8 cellular contexts compared by ENCODE assay signal in genomic region chr10:87659571-87660483, GRCh38. TPM values are rescaled to one million over a fixed set of nuclear protein-coding genes. Genes with fewer than 3 reads are reported as not detected.
DNase-seq lines count a peak whose midpoint lies in the region; ATAC-seq and TF ChIP-seq lines count a peak whose summit lies in the region.

Gene PAPSS2 (plus strand): TSS chr10:87659878. CDS start chr10:87659982, 104 bp downstream.

- peak within 1 kb of the TSS; percentile 65 for H3K27ac ChIP-seq in AG04450 (ENCODE audit: low read depth, low read length)
- no peak within 1 kb of the TSS for H3K27ac ChIP-seq in OCI-LY3 (ENCODE audit: low read length)
- peak within 1 kb of the TSS; percentile 52 for H3K27ac ChIP-seq in adipose tissue (ENCODE audit: low read depth, low read length)

- H3K79me2 ChIP-seq in OCI-LY3 (ENCODE audit: low read length) = no peaks in the 10 kb centered on the region

- H3K4me2 ChIP-seq in OCI-LY3 (ENCODE audit: low read length) = peak within 1 kb of the TSS; percentile 78

- CTCF ChIA-PET in AG04450 (lab: Charles Lee) = interaction anchor here (0.6 kb wide), 1 partner anchor 76 kb away, joined by 3 read pairs; no protein-coding TSS in a partner anchor

- no peaks in the 10 kb centered on the region for H3K4me1 ChIP-seq in OCI-LY3 (ENCODE audit: low read length)

- 0 to 1% (median 1%) methylated on average over 61 to 82 of the region's 82 CpGs for WGBS in adipose tissue, 3 donors

- no peak for DNase-seq in AG04450 (ENCODE audit: low read depth, low spot score)
- peak; percentile 77 for DNase-seq in left cardiac atrium
- peak; percentile 93 for DNase-seq in posterior vena cava (ENCODE audit: low spot score)
- no peak for DNase-seq in SHP77 treated with DMSO at 0.1 percent for 48 hours (lab: John Stamatoyannopoulos, UW)
- DNase-seq in OCI-M2 (lab: John Stamatoyannopoulos, UW; ENCODE audit: unreplicated experiment) = no peak

- H3K9ac ChIP-seq in OCI-LY3 (ENCODE audit: low read length) = peak within 1 kb of the TSS; percentile 32

- H3K27me3 ChIP-seq in AG04450 (ENCODE audit: control insufficient read depth, insufficient read depth, low read length) (no peaks in the 10 kb centered on the region), OCI-LY3 (ENCODE audit: low read depth, low read length) (0 out of 2 replicates have a peak, but pooled peaks cover 15% of the 10 kb centered on the region)

- POLR2A ChIA-PET in AG04450 (lab: Yijun Ruan, JAX) = interaction anchor here (0.9 kb wide), 1 partner anchor 90 kb away, joined by 3 read pairs; no protein-coding TSS in a partner anchor

- intact Hi-C loops in left cardiac atrium (cut with DNase I) (loop anchor here in 1 of 2 donors (5.0 kb wide), 1 partner anchor 77 kb away; no protein-coding TSS in a partner anchor), posterior vena cava (cut with DNase I) (no loop called here)

- no peaks in the 10 kb centered on the region for H4K20me1 ChIP-seq in OCI-LY3 (ENCODE audit: insufficient read depth, low read length)

- H3K36me3 ChIP-seq in OCI-LY3 (replicated peaks; ENCODE audit: low read depth, low read length) = no peaks in the 10 kb centered on the region

- ATAC-seq in GM18511 (IDR thresholded peaks at IDR 0.05; ENCODE audit: unreplicated experiment) = peak; percentile 43
- peak; percentile 87 to 88 for ATAC-seq in left cardiac atrium

- H3K9me3 ChIP-seq in AG04450 (ENCODE audit: control insufficient read depth, insufficient read depth, low read length) = no peaks in the 10 kb centered on the region; the same call in 1 of the 2 replicates
- H3K9me3 ChIP-seq in OCI-LY3 (ENCODE audit: insufficient read depth, low read length) = no peaks in the 10 kb centered on the region

- TF ChIP-seq CTCF in AG04450 (IDR thresholded peaks at IDR 0.05; ENCODE audit: low read depth, low read length) (peak; percentile 21; the same call in 1 of the 2 replicates), OCI-LY3 (IDR thresholded peaks at IDR 0.05; ENCODE audit: low read depth, low read length) (no peak)

- H2AFZ ChIP-seq in OCI-LY3 (ENCODE audit: low read depth, low read length) = peak within 1 kb of the TSS; percentile 63

- H3K4me3 ChIP-seq in AG04450 (ENCODE audit: low read depth, low read length) (peak within 1 kb of the TSS; percentile 83), OCI-LY3 (ENCODE audit: low read length) (peak within 1 kb of the TSS; percentile 76)

RNA-seq across cellular contexts. Expression of gene PAPSS2, which starts in this region (rescaled TPM):
- polyA plus RNA-seq in AG04450 (2011; rRNA removed) = 44.0 and 51.4 TPM in 2 replicates
- polyA minus RNA-seq in AG04450 (2011; rRNA and poly(A)+ RNA removed) = 32.9 and 58.0 TPM in 2 replicates
- 10 to 100 TPM; 12.7 to 36.7 (median 20.8) TPM for polyA plus RNA-seq in adipose tissue
- total RNA-seq in left cardiac atrium = 10 to 100 TPM; 14.7 to 24.0 TPM
- 10 to 100 TPM; 30.9 to 46.1 TPM for total RNA-seq in posterior vena cava

Comparison
In these comparisons a context has a peak if more than half of its experiments do, and no peak if none do; other contexts are left out.
1. DNase-seq: peak in left cardiac atrium (single experiment) and posterior vena cava (single experiment); none in AG04450 (single experiment), SHP77 treated with DMSO at 0.1 percent for 48 hours (single experiment) and OCI-M2 (single experiment).